In the genomic region with DNA sequence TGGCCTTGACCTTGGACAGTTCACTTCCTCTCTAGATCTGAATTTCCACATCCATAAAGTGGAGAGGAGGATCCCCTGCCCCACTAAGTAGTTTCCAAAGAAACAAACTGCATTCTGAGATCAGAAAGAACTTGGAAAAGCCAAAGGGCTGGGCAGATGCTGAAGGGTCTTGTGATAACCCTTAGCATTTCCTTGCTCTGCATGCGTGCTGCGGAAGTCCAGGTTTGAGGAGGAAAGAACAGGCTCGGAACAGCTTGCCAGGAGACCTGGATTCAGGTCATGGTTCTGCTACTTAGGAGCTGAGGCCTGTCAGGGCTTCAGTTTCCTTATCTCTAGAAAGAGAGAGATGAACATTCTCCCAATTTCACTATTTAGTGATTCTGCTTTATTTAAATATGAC, we compare ENCODE assay signal across 27 cellular contexts. TPM values are rescaled to one million over a fixed set of nuclear protein-coding genes. Genes with fewer than 3 reads are reported as not detected.
A peak's percentile ranks its signal among the peaks of the same experiment; 100 is the strongest.
DNase-seq lines count a peak whose midpoint lies in the region; ATAC-seq and TF ChIP-seq lines count a peak whose summit lies in the region.
"Had no signal": no experiment of that assay in that cellular context is flagged by ENCODE, and none has a peak within 500 bp of the region (broad histone marks: within the 10 kb centered on the region; RNA-seq: fewer than 3 reads in every experiment).

No MANE protein-coding gene starts in this region.

- H2BK20ac ChIP-seq in H9 (ENCODE audit: low read depth, low read length, poor library complexity, severe bottlenecking) = no peak overlapping the region

- H3K9me3 Mint-ChIP-seq in H9 = no peaks in the 10 kb centered on the region
- no peaks in the 10 kb centered on the region for H3K9me3 Mint-ChIP-seq in natural killer cell treated with Interleukin-12 subunit alpha and Interleukin-12 subunit beta and Interleukin-15 and Interleukin-18, amount 100 ng/mL, for 72 hours
- H3K9me3 Mint-ChIP-seq: CD8-positive, alpha-beta memory T cell; GM23338; HFFc6 had no signal

- no peak overlapping the region for H3T11ph ChIP-seq in H9 (ENCODE audit: low read length)

- H3K79me2 ChIP-seq in H9 (ENCODE audit: insufficient read depth, low read length) = no peaks in the 10 kb centered on the region

- H3K4me3 ChIP-seq in BLaER1 = no peak overlapping the region
- H3K4me3 ChIP-seq in coronary artery = no peak overlapping the region
- H3K4me3 ChIP-seq: GM23338, HAP-1, MG63 had no signal

- H3K4me1 ChIP-seq in BLaER1 (peaks cover 49% of the 10 kb centered on the region), H9 (ENCODE audit: insufficient read depth, low read length) (no peaks in the 10 kb centered on the region)
- H3K4me1 ChIP-seq: HAP-1 had no signal

- no peaks in the 10 kb centered on the region for H3K23me2 ChIP-seq in H9 (ENCODE audit: insufficient read length, low read depth, low read length, poor library complexity, severe bottlenecking)

- H3K4me1 Mint-ChIP-seq in H9 = peaks cover 8 to 12% of the 10 kb centered on the region in 2 experiments; a peak in 3 of 4 replicates
- no peaks in the 10 kb centered on the region for H3K4me1 Mint-ChIP-seq in natural killer cell treated with Interleukin-12 subunit alpha and Interleukin-12 subunit beta and Interleukin-15 and Interleukin-18, amount 100 ng/mL, for 72 hours (ENCODE audit: low read depth in 2 of 2)
- H3K4me1 Mint-ChIP-seq: CD8-positive, alpha-beta memory T cell had no signal

- no peak overlapping the region for H4K5ac ChIP-seq in H9 (ENCODE audit: insufficient read length, low read depth, low read length)

- no peak overlapping the region for H3K27ac Mint-ChIP-seq in H9
- H3K27ac Mint-ChIP-seq in natural killer cell treated with Interleukin-12 subunit alpha and Interleukin-12 subunit beta and Interleukin-15 and Interleukin-18, amount 100 ng/mL, for 72 hours = no peak overlapping the region
- H3K27ac Mint-ChIP-seq: GM23338, HFFc6 had no signal

- no peak for TF ChIP-seq CTCF in H9 (conservative IDR thresholded peaks at IDR 0.05)
- no peak for TF ChIP-seq CTCF in coronary artery (IDR thresholded peaks at IDR 0.05)

- H2BK12ac ChIP-seq in H9 (ENCODE audit: insufficient read length, low read depth, low read length) = no peak overlapping the region

- no peak overlapping the region for H2AFZ ChIP-seq in H9 (ENCODE audit: low read length)
- H2AFZ ChIP-seq: GM23338 had no signal

- H2AK5ac ChIP-seq in H9 (ENCODE audit: insufficient read length, low read length) = no peak overlapping the region

- no peak overlapping the region for H3K9ac ChIP-seq in BLaER1
- no peak overlapping the region for H3K9ac ChIP-seq in H9 (ENCODE audit: extremely low read depth, insufficient read length, low read length)

- no peak overlapping the region for H3K4ac ChIP-seq in H9 (ENCODE audit: low read depth, low read length)

- H3K4me3 Mint-ChIP-seq in H9 = no peak overlapping the region
- H3K4me3 Mint-ChIP-seq in natural killer cell treated with Interleukin-12 subunit alpha and Interleukin-12 subunit beta and Interleukin-15 and Interleukin-18, amount 100 ng/mL, for 72 hours = no peak overlapping the region
- H3K4me3 Mint-ChIP-seq: CD8-positive, alpha-beta memory T cell; GM23338; HFFc6 had no signal

- no peak overlapping the region for H3K23ac ChIP-seq in H9 (ENCODE audit: insufficient read length, low read depth, low read length)

- H2BK120ac ChIP-seq in H9 (ENCODE audit: low read depth, low read length, poor library complexity, severe bottlenecking) = no peak overlapping the region

- H3K4me2 ChIP-seq in BLaER1 (no peak overlapping the region), H9 (ENCODE audit: insufficient read depth, insufficient read length, low read length) (no peak overlapping the region)
- H3K4me2 ChIP-seq: GM23338 had no signal

- no peak for ATAC-seq in natural killer cell treated with Interleukin-12 subunit alpha and Interleukin-12 subunit beta and Interleukin-15 and Interleukin-18, amount 100 ng/mL, for 72 hours
- ATAC-seq: GM23338 had no signal

- no peak overlapping the region for H3K18ac ChIP-seq in H9 (ENCODE audit: insufficient read length, low read depth, low read length)

- H2BK5ac ChIP-seq in H9 (ENCODE audit: insufficient read length, low read length) = no peak overlapping the region

- H3K27me3 ChIP-seq in BLaER1 (no peaks in the 10 kb centered on the region), H9 (ENCODE audit: insufficient read depth, low read length) (no peaks in the 10 kb centered on the region)
- H3K27me3 ChIP-seq: MG63 had no signal

- no peak overlapping the region for H3K14ac ChIP-seq in H9 (ENCODE audit: insufficient read depth, low read length)

- no peaks in the 10 kb centered on the region for H3K79me1 ChIP-seq in H9 (ENCODE audit: insufficient read depth, low read depth, low read length, poor library complexity, severe bottlenecking)

- H4K8ac ChIP-seq in H9 (replicated peaks; ENCODE audit: insufficient read length, low read depth, low read length) = no peak overlapping the region

- H3K56ac ChIP-seq in H9 (ENCODE audit: insufficient read length, low read depth, low read length) = no peak overlapping the region

- H4K91ac ChIP-seq in H9 (ENCODE audit: insufficient read length, low read depth, low read length) = no peak overlapping the region

- peaks cover 10% of the 10 kb centered on the region for H3K27me3 Mint-ChIP-seq in H9 (ENCODE audit: low read depth)
- H3K27me3 Mint-ChIP-seq in natural killer cell treated with Interleukin-12 subunit alpha and Interleukin-12 subunit beta and Interleukin-15 and Interleukin-18, amount 100 ng/mL, for 72 hours = no peaks in the 10 kb centered on the region

- H3K36me3 Mint-ChIP-seq in H9 (ENCODE audit: insufficient read depth in 1 of 3, low read depth in 3 of 3) = no peaks in the 10 kb centered on the region; a peak in 1 of 7 replicates
- H3K36me3 Mint-ChIP-seq in natural killer cell treated with Interleukin-12 subunit alpha and Interleukin-12 subunit beta and Interleukin-15 and Interleukin-18, amount 100 ng/mL, for 72 hours = no peaks in the 10 kb centered on the region
- H3K36me3 Mint-ChIP-seq: CD8-positive, alpha-beta memory T cell had no signal

- H3K27ac ChIP-seq in BLaER1 (0 out of 2 replicates have a peak overlapping the region, but pooled peaks have one; percentile 15), H9 (ENCODE audit: insufficient read length, low read depth, low read length) (no peak overlapping the region), coronary artery (no peak overlapping the region)
- H3K27ac ChIP-seq: C4-2B, RWPE1 had no signal

- H3K9me3 ChIP-seq in BLaER1 (no peaks in the 10 kb centered on the region), H9 (ENCODE audit: control insufficient read depth, low read depth, low read length) (no peaks in the 10 kb centered on the region)
- H3K9me3 ChIP-seq: HAP-1, MG63 had no signal

- H3K36me3 ChIP-seq in BLaER1 = no peaks in the 10 kb centered on the region
- H3K36me3 ChIP-seq: HAP-1, MG63 had no signal

- no CpG with 5 or more reads among the region's 3 CpGs for WGBS in H9 (ENCODE audit: extremely low coverage, insufficient read length, low lambda C conversion rate)

- DNase-seq in H9 (peak; percentile 17), coronary artery (ENCODE audit: low spot score) (peak; percentile 31), OCI-M2 (lab: John Stamatoyannopoulos, UW; ENCODE audit: unreplicated experiment) (no peak), SW480 (ENCODE audit: low spot score) (no peak)
- DNase-seq in stimulated activated CD8-positive, alpha-beta memory T cell treated with anti-CD3 and anti-CD28 coated beads, Interleukin-4, amount 100 ng/mL, for 48 hours = peak; percentile 11
- no peak for DNase-seq in natural killer cell treated with Interleukin-12 subunit alpha and Interleukin-12 subunit beta and Interleukin-15 and Interleukin-18, amount 100 ng/mL, for 72 hours (ENCODE audit: low spot score)
- DNase-seq: CD8-positive, alpha-beta memory T cell; DMS 273 treated with DMSO at 0.1 percent for 48 hours; DMS79 treated with DMSO at 0.1 percent for 48 hours; GF-D8; HFFc6; KBM-7; MG63; NCI-H1105 treated with DMSO at 0.1 percent for 48 hours; NCI-H146; NCI-H1930; NCI-H2107; NCI-H446; NCI-H524 treated with DMSO at 0.1 percent for 48 hours; NCI-H774; NK-92 treated with Interleukin-12 subunit alpha and Interleukin-12 subunit beta, amount 100 ng/mL, for 24 hours; SHP77 treated with DMSO at 0.1 percent for 48 hours had no signal

- no peaks in the 10 kb centered on the region for H4K20me1 ChIP-seq in BLaER1
- H4K20me1 ChIP-seq in H9 (ENCODE audit: control insufficient read depth, insufficient read depth, insufficient read length) = no peaks in the 10 kb centered on the region

- no peak overlapping the region for H2BK15ac ChIP-seq in H9 (ENCODE audit: low read depth, low read length)

RNA-seq across cellular contexts. Expression of a gene that starts 27.2 kb away (rescaled TPM):
- not detected in 2 replicates for total RNA-seq in H9 (2021)
- total RNA-seq in natural killer cell treated with Interleukin-12 subunit alpha and Interleukin-12 subunit beta and Interleukin-15 and Interleukin-18, amount 100 ng/mL, for 72 hours = not detected
- total RNA-seq: CD8-positive, alpha-beta memory T cell; GM23338; HFFc6 had no signal

Comparison
In these comparisons a context has a peak if more than half of its experiments do, and no peak if none do; other contexts are left out.
1. DNase-seq: peak in H9 (single experiment), coronary artery (single experiment) and stimulated activated CD8-positive, alpha-beta memory T cell treated with anti-CD3 and anti-CD28 coated beads, Interleukin-4, amount 100 ng/mL, for 48 hours (single experiment); none in OCI-M2 (single experiment), SW480 (single experiment) and natural killer cell treated with Interleukin-12 subunit alpha and Interleukin-12 subunit beta and Interleukin-15 and Interleukin-18, amount 100 ng/mL, for 72 hours (single experiment).